Comparison of ENCODE assay signal across 8 cellular contexts in the genomic region with DNA sequence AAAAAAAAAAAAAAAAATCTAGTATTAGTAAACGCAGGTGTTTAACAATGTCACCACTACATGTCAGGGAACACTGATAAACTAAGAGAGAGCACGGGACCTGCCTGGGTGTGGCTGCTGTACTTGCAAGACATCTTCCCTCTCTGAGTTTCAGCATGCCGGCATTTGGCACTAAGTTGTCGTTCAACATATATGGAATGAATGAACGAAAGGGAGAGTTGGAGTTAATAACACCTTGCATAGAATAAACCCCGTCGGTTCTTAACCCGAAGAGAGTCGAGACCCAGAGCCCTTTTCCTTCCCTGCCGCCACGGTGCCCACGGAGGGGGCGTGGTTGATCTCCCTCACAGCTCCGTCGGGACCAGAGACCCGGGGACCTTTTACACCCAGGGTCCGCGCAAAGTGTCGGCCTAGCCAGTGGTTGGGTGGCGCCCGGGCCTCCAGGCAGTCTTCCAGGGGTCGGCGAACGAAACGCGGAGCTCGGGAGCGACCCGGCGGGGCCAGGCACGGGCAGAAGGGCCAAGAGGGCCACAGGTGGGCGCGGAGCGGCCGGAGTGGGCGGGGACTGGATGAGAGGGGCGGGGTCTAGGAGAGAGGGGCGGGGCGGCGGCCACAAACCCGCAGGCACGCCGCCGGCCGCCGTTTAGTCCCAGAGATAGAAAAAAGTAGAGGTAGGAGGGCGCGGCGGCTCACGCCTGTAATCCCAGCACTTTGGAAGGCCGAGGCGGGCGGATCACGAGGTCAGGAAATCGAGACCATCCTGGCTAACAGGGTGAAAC. TPM values are rescaled to one million over a fixed set of nuclear protein-coding genes. Genes with fewer than 3 reads are reported as not detected.
DNase-seq lines count a peak whose midpoint lies in the region; ATAC-seq and TF ChIP-seq lines count a peak whose summit lies in the region.

No MANE protein-coding gene starts in this region.

- H3K4me1 Mint-ChIP-seq in osteocyte (ENCODE audit: unreplicated experiment), result peaks cover 38% of the 10 kb centered on the region

- H3K9me3 ChIP-seq in SJSA1 (replicated peaks) (no peaks in the 10 kb centered on the region), testis (no peaks in the 10 kb centered on the region)

- TF ChIP-seq POLR2A in testis (IDR thresholded peaks at IDR 0.05), result no peak

- 3 to 6% methylated on average over 28 to 55 of the region's 55 CpGs for WGBS in testis, 2 donors

- ATAC-seq in GM19351 (IDR thresholded peaks at IDR 0.05; ENCODE audit: unreplicated experiment) (peak; percentile 69), HG03460 (IDR thresholded peaks at IDR 0.05; ENCODE audit: unreplicated experiment) (peak; percentile 61)

- H3K27me3 Mint-ChIP-seq in osteocyte (ENCODE audit: unreplicated experiment), result no peaks in the 10 kb centered on the region

- intact Hi-C loops in testis (cut with DNase I; ENCODE audit: low total_unique reads), result no loop called here

- no peaks in the 10 kb centered on the region for H3K27me3 ChIP-seq in SJSA1 (replicated peaks)
- H3K27me3 ChIP-seq in testis, result no peaks in the 10 kb centered on the region

- H3K36me3 ChIP-seq in SJSA1 (peaks cover 27% of the 10 kb centered on the region), testis (ENCODE audit: low read depth, missing control alignments) (no peaks in the 10 kb centered on the region)

- H3K4me3 ChIP-seq in AG10803 (ENCODE audit: low read length) (peak overlapping the region; percentile 75), SJSA1 (peak overlapping the region; percentile 67), testis (peak overlapping the region; percentile 72 to 80)

- peak overlapping the region; percentile 98 for H3K27ac Mint-ChIP-seq in osteocyte (ENCODE audit: unreplicated experiment)

- peak; percentile 62 for DNase-seq in AG10803 (ENCODE audit: low read depth)
- DNase-seq in SJSA1 (ENCODE audit: low read depth in 1 of 2, low spot score in 2 of 2), result peak in 1 of 2 experiments; percentile 51
- DNase-seq in activated naive CD4-positive, alpha-beta T cell treated with Interleukin-2 at 50 U/mL for 16 hours, result peak; percentile 65
- peak; percentile 83 for DNase-seq in glomerular visceral epithelial cell (ENCODE audit: extremely low spot score)
- DNase-seq in osteocyte (ENCODE audit: extremely low spot score, unreplicated experiment), result peak; percentile 89
- peak; percentile 86 for DNase-seq in testis

- H3K27ac ChIP-seq in SJSA1 (peak overlapping the region; percentile 87), testis (peak overlapping the region; percentile 43 to 84)

- H3K9me3 Mint-ChIP-seq in osteocyte (ENCODE audit: unreplicated experiment), result no peaks in the 10 kb centered on the region

- H3K4me3 Mint-ChIP-seq in osteocyte (ENCODE audit: unreplicated experiment), result peak overlapping the region; percentile 89

- TF ChIP-seq CTCF in AG10803 (conservative IDR thresholded peaks at IDR 0.05; ENCODE audit: low read length) (no peak), osteocyte (IDR thresholded peaks at IDR 0.05) (no peak), testis (IDR thresholded peaks at IDR 0.05) (no peak)

- H3K36me3 Mint-ChIP-seq in osteocyte (ENCODE audit: unreplicated experiment), result peaks cover 9% of the 10 kb centered on the region

- H3K4me1 ChIP-seq in SJSA1 (replicated peaks) (peaks cover 71% of the 10 kb centered on the region), testis (peaks cover 12% of the 10 kb centered on the region)

RNA-seq across cellular contexts. Expression of gene RPL26L1, which starts 0.8 kb away (rescaled TPM):
- total RNA-seq in SJSA1 (2014; rRNA removed; shearing (Covaris generic)), result 167 and 184 TPM in 2 replicates
- total RNA-seq in osteocyte, result 43.5 and 45.1 TPM in 2 replicates
- 10 to 100 TPM; 63.0 to 67.3 TPM for total RNA-seq in testis
- 164 TPM for polyA plus RNA-seq in testis (ENCODE audit: insufficient read depth, low read depth, low replicate concordance)

RNA-seq across cellular contexts. Expression of gene ATP6V0E1, which starts 25.1 kb away (rescaled TPM):
- total RNA-seq in SJSA1 (2014; rRNA removed; shearing (Covaris generic)), result 286 and 291 TPM in 2 replicates
- 261 and 282 TPM in 2 replicates for total RNA-seq in osteocyte
- total RNA-seq in testis, result 100 to 1,000 TPM; 124 to 134 TPM
- 170 TPM for polyA plus RNA-seq in testis (ENCODE audit: insufficient read depth, low read depth, low replicate concordance)
